ENCODE assay signal across 17 cellular contexts in the genomic region with DNA sequence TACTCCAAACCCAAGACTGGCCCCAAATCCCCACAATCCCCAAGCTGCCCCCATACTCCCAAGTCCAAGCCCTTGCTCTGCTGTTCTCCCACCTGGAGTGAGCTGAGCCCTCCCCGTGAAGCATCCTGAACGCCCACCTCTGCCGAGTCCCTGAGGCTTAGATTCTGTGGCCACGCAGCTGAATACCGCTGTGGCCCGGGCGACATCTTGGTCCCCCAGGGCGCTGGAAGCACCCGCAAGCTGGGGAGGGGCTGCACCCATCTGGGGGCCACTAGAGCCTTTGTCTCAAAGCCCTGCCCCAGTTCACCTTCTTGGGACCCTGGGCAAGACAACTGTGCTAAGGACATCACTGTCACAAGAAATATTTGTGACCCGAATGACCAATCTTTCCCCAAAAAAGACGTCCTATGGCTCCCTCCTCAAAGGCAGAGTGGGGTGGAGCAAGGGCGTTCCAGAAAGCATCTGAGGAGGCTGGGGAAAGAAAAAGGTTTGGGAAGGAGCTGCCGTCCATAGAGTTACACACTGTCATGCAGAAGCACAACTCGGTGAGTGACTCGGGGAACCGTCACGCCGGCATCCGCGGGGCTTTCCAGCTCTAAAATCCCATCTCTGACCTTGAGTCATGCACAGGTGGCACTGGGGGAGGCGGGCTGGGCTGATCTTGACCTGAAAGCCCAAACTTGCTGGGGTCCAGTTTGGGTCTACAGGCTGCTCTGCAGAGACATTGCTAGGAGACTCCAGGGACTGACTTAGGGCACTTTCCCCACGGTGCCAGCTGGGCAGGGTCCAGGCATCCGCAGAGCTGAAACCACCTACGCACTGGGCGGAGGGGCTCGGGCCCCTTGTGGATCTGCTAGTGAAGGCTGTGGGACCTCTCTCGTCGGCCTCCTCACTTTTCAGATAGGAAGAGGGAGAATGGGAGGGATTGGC. TPM values are rescaled to one million over a fixed set of nuclear protein-coding genes. Genes with fewer than 3 reads are reported as not detected.
DNase-seq lines count a peak whose midpoint lies in the region; ATAC-seq and TF ChIP-seq lines count a peak whose summit lies in the region.
"Had no signal": no experiment of that assay in that cellular context is flagged by ENCODE, and none has a peak within 500 bp of the region (broad histone marks: within the 10 kb centered on the region; RNA-seq: fewer than 3 reads in every experiment).

No MANE protein-coding gene starts in this region.

- H3K27me3 ChIP-seq in SJSA1 (replicated peaks): no peaks in the 10 kb centered on the region; the same call in 1 of the 2 replicates
- H3K27me3 ChIP-seq in kidney epithelial cell (ENCODE audit: control insufficient read depth, insufficient read depth, low read length): no peaks in the 10 kb centered on the region

- no peak overlapping the region for H3K27ac ChIP-seq in SJSA1
- H3K27ac ChIP-seq: neural progenitor cell, SK-N-MC, thoracic aorta had no signal

- DNase-seq in ELR (ENCODE audit: low read depth): peak; percentile 76
- peak; percentile 20 to 72 for DNase-seq in SJSA1 (ENCODE audit: low read depth in 1 of 2, low spot score in 2 of 2)
- peak; percentile 41 for DNase-seq in kidney epithelial cell (ENCODE audit: low read depth)
- DNase-seq in NCI-H748 (lab: John Stamatoyannopoulos, UW; ENCODE audit: unreplicated experiment): no peak
- DNase-seq: activated T-cell treated with anti-CD3 and anti-CD28 coated beads, Interleukin-2, amount 50 U/mL, for 48 hours; cerebellar nuclear complex; GF-D8; Kasumi-1; NCI-H1436; NCI-H345; retina; stimulated activated CD4-positive, alpha-beta T cell treated with anti-CD3 and anti-CD28 coated beads, Interleukin-1b, Interleukin-23, amount 100 ng/mL, for 48 hours had no signal

- ATAC-seq in HG03095 (IDR thresholded peaks at IDR 0.05; ENCODE audit: unreplicated experiment): no peak
- no peak for ATAC-seq in GM19463 (IDR thresholded peaks at IDR 0.05; ENCODE audit: unreplicated experiment)

- no peak for TF ChIP-seq CTCF in kidney epithelial cell (IDR thresholded peaks at IDR 0.05; ENCODE audit: insufficient read depth, low read length, poor library complexity, severe bottlenecking)

- H3K4me3 ChIP-seq in SJSA1 (no peak overlapping the region), kidney epithelial cell (ENCODE audit: low read depth, low read length) (no peak overlapping the region)
- H3K4me3 ChIP-seq: neural progenitor cell, SK-N-MC, thoracic aorta had no signal

- H3K36me3 ChIP-seq in SJSA1: no peaks in the 10 kb centered on the region
- no peaks in the 10 kb centered on the region for H3K36me3 ChIP-seq in kidney epithelial cell (ENCODE audit: control insufficient read depth, insufficient read depth, low read length)
- H3K36me3 ChIP-seq: neural progenitor cell, thoracic aorta had no signal

- peaks cover 4% of the 10 kb centered on the region for H3K4me1 ChIP-seq in SJSA1 (replicated peaks)
- H3K4me1 ChIP-seq: neural progenitor cell had no signal

- no peaks in the 10 kb centered on the region for H3K9me3 ChIP-seq in SJSA1 (replicated peaks)
- H3K9me3 ChIP-seq: thoracic aorta had no signal

RNA-seq across cellular contexts. Expression of gene PTX4, which starts 6.6 kb away (rescaled TPM):
- not detected in 2 replicates for total RNA-seq in SJSA1 (2014; rRNA removed; shearing (Covaris generic))
- total RNA-seq in kidney epithelial cell: not detected in 2 replicates

RNA-seq across cellular contexts. Expression of gene CLCN7, which starts 7.3 kb away (rescaled TPM):
- total RNA-seq in SJSA1 (2014; rRNA removed; shearing (Covaris generic)): 19.8 and 26.6 TPM in 2 replicates
- total RNA-seq in kidney epithelial cell: 116 and 186 TPM in 2 replicates

RNA-seq across cellular contexts. Expression of gene TELO2, which starts 11.0 kb away (rescaled TPM):
- 19.7 and 21.9 TPM in 2 replicates for total RNA-seq in SJSA1 (2014; rRNA removed; shearing (Covaris generic))
- 23.1 and 28.1 TPM in 2 replicates for total RNA-seq in kidney epithelial cell

RNA-seq across cellular contexts. Expression of gene CCDC154, which starts 37.8 kb away (rescaled TPM):
- total RNA-seq in SJSA1 (2014; rRNA removed; shearing (Covaris generic)): not detected in 2 replicates
- 0.08 and 0.14 TPM in 2 replicates for total RNA-seq in kidney epithelial cell

RNA-seq across cellular contexts. Expression of gene PERCC1, which starts 51.3 kb away (rescaled TPM):
- total RNA-seq in SJSA1 (2014; rRNA removed; shearing (Covaris generic)): not detected in 2 replicates
- total RNA-seq in kidney epithelial cell: not detected in 2 replicates
- total RNA-seq: thoracic aorta had no signal
